In the genomic region with DNA sequence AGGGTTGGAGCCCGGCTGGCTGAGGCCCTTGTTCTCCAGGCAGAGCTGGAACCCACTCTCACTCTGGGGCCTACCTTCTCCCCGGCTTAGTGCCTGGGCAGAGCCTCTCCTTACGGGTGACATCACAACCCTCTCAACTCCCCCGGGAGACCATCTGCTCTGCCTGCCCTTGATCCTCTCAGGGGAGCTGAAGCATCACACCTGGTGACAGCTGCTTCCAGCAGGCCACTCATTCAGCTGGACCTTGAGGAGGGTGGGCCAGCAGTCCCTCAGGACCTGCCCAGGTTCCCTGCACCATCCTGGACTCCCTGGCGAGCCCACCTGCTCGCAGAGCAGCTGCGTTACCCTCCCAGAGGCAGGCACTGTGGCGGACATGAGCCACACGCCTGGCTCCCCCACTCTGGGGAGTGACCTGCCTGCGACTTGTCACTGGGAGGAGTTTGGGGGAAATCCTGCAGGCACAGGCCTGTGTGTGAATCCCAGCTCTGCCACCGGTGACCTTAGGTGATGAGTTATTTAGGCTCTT, we compare ENCODE assay signal across 8 cellular contexts. TPM values are rescaled to one million over a fixed set of nuclear protein-coding genes. Genes with fewer than 3 reads are reported as not detected.
DNase-seq lines count a peak whose midpoint lies in the region; ATAC-seq, FAIRE-seq and TF ChIP-seq lines count a peak whose summit lies in the region.

No MANE protein-coding gene starts in this region.

- H3K4me3 ChIP-seq in OCI-LY3 (ENCODE audit: low read length), result no peak overlapping the region
- H3K4me3 ChIP-seq in right atrium auricular region, result no peak overlapping the region
- H3K4me3 ChIP-seq in tibial nerve, result no peak overlapping the region

- no peak overlapping the region for H3K9ac ChIP-seq in OCI-LY3 (ENCODE audit: low read length)

- DNase-seq in GM18507 (ENCODE audit: extremely low spot score, insufficient read length, low read depth) (peak; percentile 44), right atrium auricular region (ENCODE audit: low spot score) (no peak), tibial nerve (ENCODE audit: low spot score in 2 of 2) (no peak), T-helper 17 cell (no peak)
- DNase-seq in stimulated activated CD4-positive, alpha-beta T cell treated with anti-CD3 and anti-CD28 coated beads, Interleukin-2, amount 100 ng/mL, for 48 hours, result no peak
- DNase-seq in stimulated activated CD8-positive, alpha-beta memory T cell treated with anti-CD3 and anti-CD28 coated beads, Interleukin-4, amount 100 ng/mL, for 48 hours, result no peak

- no peaks in the 10 kb centered on the region for H3K27me3 Mint-ChIP-seq in T-helper 17 cell

- H3K27me3 ChIP-seq in OCI-LY3 (ENCODE audit: low read depth, low read length), result no peaks in the 10 kb centered on the region
- no peaks in the 10 kb centered on the region for H3K27me3 ChIP-seq in right atrium auricular region
- H3K27me3 ChIP-seq in tibial nerve, result no peaks in the 10 kb centered on the region

- H4K20me1 ChIP-seq in OCI-LY3 (ENCODE audit: insufficient read depth, low read length), result peaks cover 100% of the 10 kb centered on the region

- TF ChIP-seq CTCF in OCI-LY3 (IDR thresholded peaks at IDR 0.05; ENCODE audit: low read depth, low read length) (no peak), right atrium auricular region (IDR thresholded peaks at IDR 0.05) (no peak), tibial nerve (IDR thresholded peaks at IDR 0.05) (no peak)

- whole genome bisulfite sequencing in tibial nerve, 2 donors, result 27 to 46% methylated on average over 3 to 4 of the region's 11 CpGs

- peak overlapping the region; percentile 41 for H3K4me2 ChIP-seq in OCI-LY3 (ENCODE audit: low read length)

- H3K9me3 ChIP-seq in OCI-LY3 (ENCODE audit: insufficient read depth, low read length), result no peaks in the 10 kb centered on the region
- H3K9me3 ChIP-seq in right atrium auricular region, result no peaks in the 10 kb centered on the region
- no peaks in the 10 kb centered on the region for H3K9me3 ChIP-seq in tibial nerve
- H3K9me3 ChIP-seq in T-helper 17 cell (ENCODE audit: control insufficient read depth, low read length, poor library complexity, severe bottlenecking), result no peaks in the 10 kb centered on the region

- H3K4me1 ChIP-seq in OCI-LY3 (ENCODE audit: low read length) (peaks cover 41% of the 10 kb centered on the region), right atrium auricular region (peaks cover 0 to 75% of the 10 kb centered on the region in 2 donors), tibial nerve (peaks cover 0 to 98% (median 59%) of the 10 kb centered on the region in 4 donors)

- H3K4me3 Mint-ChIP-seq in T-helper 17 cell, result no peak overlapping the region

- TF ChIP-seq POLR2A in tibial nerve (IDR thresholded peaks at IDR 0.05), result no peak

- peaks cover 2% of the 10 kb centered on the region for H3K36me3 Mint-ChIP-seq in T-helper 17 cell (ENCODE audit: low read depth)

- no peak overlapping the region for H2AFZ ChIP-seq in OCI-LY3 (ENCODE audit: low read depth, low read length)

- ATAC-seq in HG03060 (IDR thresholded peaks at IDR 0.05; ENCODE audit: low read depth, unreplicated experiment) (peak; percentile 77), T-helper 17 cell (no peak)

- peaks cover 16% of the 10 kb centered on the region for H3K4me1 Mint-ChIP-seq in T-helper 17 cell

- no peaks in the 10 kb centered on the region for H3K36me3 ChIP-seq in OCI-LY3 (replicated peaks; ENCODE audit: low read depth, low read length)
- H3K36me3 ChIP-seq in right atrium auricular region, result no peaks in the 10 kb centered on the region
- no peaks in the 10 kb centered on the region for H3K36me3 ChIP-seq in tibial nerve

- TF ChIP-seq EP300 in tibial nerve (IDR thresholded peaks at IDR 0.05), result no peak

- no peak overlapping the region for H3K27ac Mint-ChIP-seq in T-helper 17 cell

- peaks cover 77% of the 10 kb centered on the region for H3K79me2 ChIP-seq in OCI-LY3 (ENCODE audit: low read length)

- H3K27ac ChIP-seq in OCI-LY3 (ENCODE audit: low read length) (no peak overlapping the region), right atrium auricular region (peak overlapping the region; percentile 40 to 74), tibial nerve (peak overlapping the region; percentile 28 to 80 (median 73))

- FAIRE-seq in GM18507 (lab: Jason Lieb, UNC), result no peak

RNA-seq across cellular contexts. Expression of a gene that starts 13.1 kb away (rescaled TPM):
- total RNA-seq in right atrium auricular region (10 to 100 TPM; 19.0 to 25.8 TPM), tibial nerve (10 to 100 TPM; 21.6 to 51.6 (median 39.3) TPM), T-helper 17 cell (10 to 100 TPM; 12.5 to 12.9 TPM)
